Comparison of ENCODE assay signal across 1 cellular context in genomic region chr11:103585911-103586310, GRCh38.
TF ChIP-seq lines count a peak whose summit lies in the region.

No MANE protein-coding gene starts in this region.

TF ChIP-seq in IMR-90, 13 proteins besides CTCF, POLR2A, EP300 and RAD21 (continued from another document):
- TF ChIP-seq USF2 (IDR thresholded peaks at IDR 0.05; ENCODE audit: low read depth, low read length) = no peak
- no peak for TF ChIP-seq MAFK (IDR thresholded peaks at IDR 0.05; ENCODE audit: low read depth, low read length)
- no peak for TF ChIP-seq BHLHE40 (IDR thresholded peaks at IDR 0.05; ENCODE audit: low read depth, low read length)
- no peak for TF ChIP-seq RCOR1 (IDR thresholded peaks at IDR 0.05; ENCODE audit: insufficient replicate concordance, low read length)
- TF ChIP-seq ELK1 (IDR thresholded peaks at IDR 0.05; ENCODE audit: borderline replicate concordance, low read depth, low read length) = no peak
- no peak for TF ChIP-seq SMC3 (IDR thresholded peaks at IDR 0.05; ENCODE audit: low read depth, low read length)
- no peak for TF ChIP-seq CHD1 (IDR thresholded peaks at IDR 0.05; ENCODE audit: low read depth, low read length)
TF ChIP-seq in IMR-90: peak in this region for 0.
